ENCODE assay signal across 8 cellular contexts in genomic region chr1:211830330-211831142, GRCh38. TPM values are rescaled to one million over a fixed set of nuclear protein-coding genes. Genes with fewer than 3 reads are reported as not detected.
DNase-seq lines count a peak whose midpoint lies in the region; ATAC-seq and TF ChIP-seq lines count a peak whose summit lies in the region.

A gene with protein sequence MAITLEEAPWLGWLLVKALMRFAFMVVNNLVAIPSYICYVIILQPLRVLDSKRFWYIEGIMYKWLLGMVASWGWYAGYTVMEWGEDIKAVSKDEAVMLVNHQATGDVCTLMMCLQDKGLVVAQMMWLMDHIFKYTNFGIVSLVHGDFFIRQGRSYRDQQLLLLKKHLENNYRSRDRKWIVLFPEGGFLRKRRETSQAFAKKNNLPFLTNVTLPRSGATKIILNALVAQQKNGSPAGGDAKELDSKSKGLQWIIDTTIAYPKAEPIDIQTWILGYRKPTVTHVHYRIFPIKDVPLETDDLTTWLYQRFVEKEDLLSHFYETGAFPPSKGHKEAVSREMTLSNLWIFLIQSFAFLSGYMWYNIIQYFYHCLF (minus strand): TSS chr1:211830763. CDS start chr1:211829296, 1,467 bp downstream.

- H2AFZ ChIP-seq in OCI-LY7 (ENCODE audit: low read length): peak within 1 kb of the TSS; percentile 91

- H3K27me3 Mint-ChIP-seq in CD8-positive, alpha-beta T cell (ENCODE audit: low read depth): no peaks in the 10 kb centered on the region

- peak within 1 kb of the TSS; percentile 92 for H3K27ac Mint-ChIP-seq in CD8-positive, alpha-beta T cell

- CTCF ChIA-PET in CD8-positive, alpha-beta T cell (lab: Charles Lee): interaction anchor here (0.7 to 2.6 kb wide), 3 partner anchors 10 to 135 kb away, joined by 3 to 6 read pairs (median 3); no protein-coding TSS in a partner anchor
- CTCF ChIA-PET in OCI-LY7 (lab: Charles Lee; ENCODE audit: unreplicated experiment): no interaction called here

- POLR2A ChIA-PET in CD8-positive, alpha-beta T cell (lab: Charles Lee): interaction anchor here (0.9 kb wide), 1 partner anchor 132 kb away, joined by 4 read pairs; no protein-coding TSS in a partner anchor
- POLR2A ChIA-PET in OCI-LY7 (lab: Charles Lee): no interaction called here

- H3K4me1 ChIP-seq in CD8-positive, alpha-beta T cell (ENCODE audit: insufficient read depth, low read length): peaks cover 44% of the 10 kb centered on the region
- H3K4me1 ChIP-seq in OCI-LY7 (ENCODE audit: insufficient read depth, low read length, poor library complexity, severe bottlenecking): peaks cover 32% of the 10 kb centered on the region
- peaks cover 8 to 14% of the 10 kb centered on the region in 2 donors for H3K4me1 ChIP-seq in mucosa of rectum (ENCODE audit: control insufficient read depth in 2 of 2, insufficient read depth in 2 of 2, low read length in 2 of 2)

- no peaks in the 10 kb centered on the region for H3K9me3 ChIP-seq in CD8-positive, alpha-beta T cell (ENCODE audit: low read length)
- H3K9me3 ChIP-seq in OCI-LY7 (ENCODE audit: low read length) (no peaks in the 10 kb centered on the region), mucosa of rectum (ENCODE audit: control insufficient read depth in 2 of 2, low read length in 2 of 2) (no peaks in the 10 kb centered on the region)

- no peaks in the 10 kb centered on the region for H3K9me3 Mint-ChIP-seq in CD8-positive, alpha-beta T cell

- peak within 1 kb of the TSS; percentile 50 for H3K27ac ChIP-seq in CD8-positive, alpha-beta T cell (ENCODE audit: low read depth, low read length)
- H3K27ac ChIP-seq in OCI-LY7 (ENCODE audit: low read depth, low read length, poor library complexity, severe bottlenecking) (peak within 1 kb of the TSS; percentile 48), mucosa of rectum (ENCODE audit: low read depth in 2 of 2, low read length in 2 of 2) (peak within 1 kb of the TSS; percentile 63 to 68)

- TF ChIP-seq CTCF in CD8-positive, alpha-beta T cell (IDR thresholded peaks at IDR 0.05): peak; percentile 51
- TF ChIP-seq CTCF in OCI-LY7 (conservative IDR thresholded peaks at IDR 0.05; ENCODE audit: low read length): peak; percentile 75
- TF ChIP-seq CTCF in epithelial cell of proximal tubule (conservative IDR thresholded peaks at IDR 0.05; ENCODE audit: low read depth, low read length): peak; percentile 45

- H3K4me3 ChIP-seq in CD8-positive, alpha-beta T cell (ENCODE audit: low read depth, low read length): peak within 1 kb of the TSS; percentile 69
- peak within 1 kb of the TSS; percentile 77 for H3K4me3 ChIP-seq in OCI-LY7 (ENCODE audit: low read depth, low read length, poor library complexity, severe bottlenecking)
- peak within 1 kb of the TSS; percentile 75 for H3K4me3 ChIP-seq in epithelial cell of proximal tubule (ENCODE audit: low read depth, low read length)
- peak within 1 kb of the TSS; percentile 81 to 86 for H3K4me3 ChIP-seq in mucosa of rectum (ENCODE audit: low read length in 2 of 2)

- intact Hi-C loops in CD8-positive, alpha-beta T cell (cut with DNase I, micrococcal nuclease): loop anchor here (1.0 to 10.0 kb wide), 7 partner anchors 88 to 584 kb away; partner anchors contain the start of genes DTL (in 1 of the 2), INTS7 (in 1 of the 2), PACC1 (in 1 of the 2) and PPP2R5A (in 1 of the 2)
- intact Hi-C loops in OCI-LY7 (cut with micrococcal nuclease; ENCODE audit: unreplicated experiment): loop anchor here (1.0 to 5.0 kb wide), 4 partner anchors 132 to 457 kb away; partner anchors contain the start of genes DTL, INTS7 and PPP2R5A

- ATAC-seq in CD8-positive, alpha-beta T cell: peak; percentile 79
- ATAC-seq in GM19372 (IDR thresholded peaks at IDR 0.05; ENCODE audit: low read depth, unreplicated experiment) (peak; percentile 75), HG03558 (IDR thresholded peaks at IDR 0.05; ENCODE audit: extremely low read depth, unreplicated experiment) (peak; percentile 43)

- peak within 1 kb of the TSS; percentile 90 for H3K4me3 Mint-ChIP-seq in CD8-positive, alpha-beta T cell

- peaks cover 2% of the 10 kb centered on the region for H3K36me3 Mint-ChIP-seq in CD8-positive, alpha-beta T cell

- no peaks in the 10 kb centered on the region for H3K36me3 ChIP-seq in CD8-positive, alpha-beta T cell (ENCODE audit: insufficient read depth, low read length)
- no peaks in the 10 kb centered on the region for H3K36me3 ChIP-seq in OCI-LY7 (ENCODE audit: insufficient read depth, low read length)
- H3K36me3 ChIP-seq in mucosa of rectum (ENCODE audit: control insufficient read depth in 2 of 2, insufficient read depth in 2 of 2, low read length in 2 of 2): no peaks in the 10 kb centered on the region

- BruUV-seq in OCI-LY7 (replicated peaks; lab: Mats Ljungman, UMichigan): no TSS peak

- H3K9ac ChIP-seq in mucosa of rectum (ENCODE audit: low read depth in 1 of 2, low read length in 2 of 2): peak within 1 kb of the TSS; percentile 81 to 89

- peak; percentile 37 to 84 (median 60) for DNase-seq in CD8-positive, alpha-beta T cell
- DNase-seq in OCI-LY7 (ENCODE audit: low spot score) (peak; percentile 81), activated T-cell treated with anti-CD3 and anti-CD28 coated beads for 48 hours (ENCODE audit: low read depth) (peak; percentile 72), epithelial cell of proximal tubule (ENCODE audit: low read depth) (no peak)
- peak; percentile 37 to 53 for DNase-seq in stimulated activated CD8-positive, alpha-beta memory T cell treated with anti-CD3 and anti-CD28 coated beads, Interleukin-7, amount 100 ng/mL, for 1 hour (ENCODE audit: low read depth in 2 of 2)

- peaks cover 7% of the 10 kb centered on the region; the same call in 1 of the 2 replicates for H4K20me1 ChIP-seq in OCI-LY7 (ENCODE audit: insufficient read depth, low read length)

- H3K9me2 ChIP-seq in OCI-LY7 (ENCODE audit: insufficient read depth, low read length): no peaks in the 10 kb centered on the region

- peaks cover 64% of the 10 kb centered on the region for H3K4me1 Mint-ChIP-seq in CD8-positive, alpha-beta T cell (ENCODE audit: low read depth)

- H3K79me2 ChIP-seq in OCI-LY7 (ENCODE audit: insufficient read depth, low read depth, low read length): no peaks in the 10 kb centered on the region

- peak within 1 kb of the TSS; percentile 88 for H3K4me2 ChIP-seq in OCI-LY7 (ENCODE audit: low read length)

- H3K27me3 ChIP-seq in CD8-positive, alpha-beta T cell (ENCODE audit: insufficient read depth, low read length): no peaks in the 10 kb centered on the region
- H3K27me3 ChIP-seq in mucosa of rectum (ENCODE audit: control insufficient read depth in 2 of 2, insufficient read depth in 2 of 2, low read length in 2 of 2): no peaks in the 10 kb centered on the region

RNA-seq across cellular contexts. Expression of the gene that starts here (rescaled TPM):
- total RNA-seq in CD8-positive, alpha-beta T cell: 10 to 100 TPM; 17.9 to 19.1 TPM
- 14.1 and 18.7 TPM in 2 replicates for total RNA-seq in OCI-LY7 (2014; rRNA removed; shearing (Covaris generic))
- total RNA-seq in OCI-LY7 (2022) (30.4 and 35.2 TPM in 2 replicates), epithelial cell of proximal tubule (35.5 and 42.7 TPM in 2 replicates)
